Comparison of ENCODE assay signal across 23 cellular contexts in genomic region chr16:49953090-49953489, GRCh38.
DNase-seq lines count a peak whose midpoint lies in the region; ATAC-seq, FAIRE-seq and TF ChIP-seq lines count a peak whose summit lies in the region.
"Had no signal": no experiment of that assay in that cellular context is flagged by ENCODE, and none has a peak within 500 bp of the region (broad histone marks: within the 10 kb centered on the region; RNA-seq: fewer than 3 reads in every experiment).

No MANE protein-coding gene starts in this region.

- ATAC-seq in A549 (no peak), K562 (no peak), upper lobe of left lung (ENCODE audit: low FRiP score in 2 of 2) (no peak), GM19467 (IDR thresholded peaks at IDR 0.05; ENCODE audit: unreplicated experiment) (no peak), GM19328 (IDR thresholded peaks at IDR 0.05; ENCODE audit: unreplicated experiment) (no peak), GM18502 (IDR thresholded peaks at IDR 0.05; ENCODE audit: poor library complexity, unreplicated experiment) (no peak)

- no peaks in the 10 kb centered on the region for H3K9me1 ChIP-seq in K562 (ENCODE audit: control insufficient read depth, insufficient read depth, low read length)

- TF ChIP-seq RAD21 in A549 (conservative IDR thresholded peaks at IDR 0.05 in 1 of 2, IDR thresholded peaks at IDR 0.05 in 1 of 2), result no peak
- no peak for TF ChIP-seq RAD21 in K562 (CRISPR knock-in tag; conservative IDR thresholded peaks at IDR 0.05 in 1 of 2, IDR thresholded peaks at IDR 0.05 in 1 of 2)

- FAIRE-seq in A549 (lab: Jason Lieb, UNC) (peak; percentile 67), K562 (lab: Jason Lieb, UNC) (no peak)
- FAIRE-seq: A204.1, D721Med, G401.6, GM12891, GM19239 had no signal

- H3K4me3 ChIP-seq in A549, result no peak overlapping the region
- no peak overlapping the region for H3K4me3 ChIP-seq in A673 (ENCODE audit: low read depth, low read length, poor library complexity, severe bottlenecking)
- H3K4me3 ChIP-seq in K562, result no peak overlapping the region
- no peak overlapping the region for H3K4me3 ChIP-seq in osteoblast (ENCODE audit: insufficient read depth, low read length)
- no peak overlapping the region for H3K4me3 ChIP-seq in upper lobe of left lung
- H3K4me3 ChIP-seq: BLaER1 had no signal

- H3K27ac ChIP-seq in A549, result no peak overlapping the region
- H3K27ac ChIP-seq in A673 (ENCODE audit: low read depth, low read length, poor library complexity, severe bottlenecking), result no peak overlapping the region
- H3K27ac ChIP-seq in K562 (ENCODE audit: extremely low read depth, low read depth, low read length), result no peak overlapping the region
- H3K27ac ChIP-seq in osteoblast (ENCODE audit: low read depth, low read length), result no peak overlapping the region
- no peak overlapping the region for H3K27ac ChIP-seq in upper lobe of left lung
- H3K27ac ChIP-seq: BLaER1 had no signal

- H3K79me2 ChIP-seq in K562 (ENCODE audit: control insufficient read depth, insufficient read depth, low read length) (no peaks in the 10 kb centered on the region), osteoblast (ENCODE audit: insufficient read depth, low read length) (no peaks in the 10 kb centered on the region)

- no peaks in the 10 kb centered on the region for H4K20me1 ChIP-seq in K562 (replicated peaks; ENCODE audit: control insufficient read depth, insufficient read depth, low read length)
- no peaks in the 10 kb centered on the region for H4K20me1 ChIP-seq in osteoblast (ENCODE audit: insufficient read depth, low read length)
- H4K20me1 ChIP-seq: BLaER1 had no signal

- in situ Hi-C loops in K562 (cut with MboI), result no loop called here

- TF ChIP-seq POLR2A in A549 (IDR thresholded peaks at IDR 0.05; ENCODE audit: low read length) (no peak), K562 (conservative IDR thresholded peaks at IDR 0.05) (no peak), upper lobe of left lung (IDR thresholded peaks at IDR 0.05) (no peak)

- TF ChIP-seq EP300 in A549 (IDR thresholded peaks at IDR 0.05) (no peak), K562 (IDR thresholded peaks at IDR 0.05; ENCODE audit: low read length) (no peak), upper lobe of left lung (IDR thresholded peaks at IDR 0.05) (no peak)

- intact Hi-C loops in A673 (cut with micrococcal nuclease; ENCODE audit: unreplicated experiment), result no loop called here
- intact Hi-C loops in K562 (cut with micrococcal nuclease), result no loop called here

- no peak overlapping the region for H3K4me2 ChIP-seq in A549
- H3K4me2 ChIP-seq in K562 (ENCODE audit: insufficient read depth, low read length), result no peak overlapping the region
- no peak overlapping the region for H3K4me2 ChIP-seq in osteoblast (ENCODE audit: insufficient read depth, low read length)
- H3K4me2 ChIP-seq: BLaER1 had no signal

- CTCF ChIA-PET in A549 (lab: Yijun Ruan, JAX), result no interaction called here
- CTCF ChIA-PET in A673 (lab: Charles Lee), result no interaction called here
- CTCF ChIA-PET in K562 (lab: Yijun Ruan, JAX; ENCODE audit: low intra/inter-chr PET ratio), result no interaction called here

- TF ChIP-seq CTCF in A549 (IDR thresholded peaks at IDR 0.05) (no peak), A673 (conservative IDR thresholded peaks at IDR 0.05; ENCODE audit: low read depth, low read length) (no peak), K562 (IDR thresholded peaks at IDR 0.05 in 2 of 3, conservative IDR thresholded peaks at IDR 0.05 in 1 of 3; ENCODE audit: insufficient read depth in 2 of 3, low read depth in 1 of 3, low read length in 3 of 3) (no peak), osteoblast (IDR thresholded peaks at IDR 0.05; ENCODE audit: extremely low read depth, low read depth, low read length) (no peak), upper lobe of left lung (IDR thresholded peaks at IDR 0.05) (no peak)

- DNase-seq in A549 (ENCODE audit: low read depth in 1 of 2, low spot score in 1 of 2) (no peak), A673 (ENCODE audit: low spot score) (peak; percentile 36), K562 (ENCODE audit: extremely low read depth in 1 of 4, low spot score in 3 of 4) (no peak), osteoblast (ENCODE audit: insufficient read length, low spot score, missing footprints) (peak; percentile 21), upper lobe of left lung (no peak)
- DNase-seq: BE2C; C1 segment of cervical spinal cord; Caco-2; Calu3; CD4-positive, alpha-beta memory T cell; CD4-positive, CD25-positive, alpha-beta regulatory T cell; CD8-positive, alpha-beta memory T cell; DMS79 treated with DMSO at 0.1 percent for 48 hours; GF-D8 had no signal

- H3K9me3 ChIP-seq in A549 (0 out of 3 replicates have a peak, but pooled peaks cover 2% of the 10 kb centered on the region), A673 (ENCODE audit: low read depth, low read length, poor library complexity, severe bottlenecking) (no peaks in the 10 kb centered on the region), K562 (replicated peaks; ENCODE audit: control insufficient read depth, insufficient read depth, low read depth, low read length) (no peaks in the 10 kb centered on the region), osteoblast (ENCODE audit: low read depth, low read length) (no peaks in the 10 kb centered on the region), upper lobe of left lung (no peaks in the 10 kb centered on the region)
- H3K9me3 ChIP-seq: BE2C, BLaER1 had no signal

- H3K9ac ChIP-seq in K562 (ENCODE audit: insufficient read depth in 1 of 2, low read depth in 2 of 2, low read length in 2 of 2), result no peak overlapping the region
- H3K9ac ChIP-seq: BLaER1 had no signal

- 8% methylated on average over 2 of the region's 2 CpGs for WGBS in A549 (ENCODE audit: missing lambda C conversion rate)
- WGBS in K562 (ENCODE audit: insufficient coverage, low coverage, missing lambda C conversion rate), result 5% methylated on average over 2 of the region's 2 CpGs
- WGBS in upper lobe of left lung, 2 donors, result 32 to 56% methylated on average over 2 of the region's 2 CpGs

- H3K27me3 ChIP-seq in A673 (replicated peaks; ENCODE audit: insufficient read depth, low read depth, low read length, poor library complexity) (no peaks in the 10 kb centered on the region), K562 (ENCODE audit: control insufficient read depth in 2 of 2, insufficient read depth in 2 of 2, low read length in 2 of 2) (peaks cover 14 to 49% of the 10 kb centered on the region in 2 experiments), osteoblast (ENCODE audit: insufficient read depth, low read length) (peaks cover 3% of the 10 kb centered on the region), upper lobe of left lung (no peaks in the 10 kb centered on the region)
- H3K27me3 ChIP-seq: BE2C, BLaER1 had no signal

- H3K36me3 ChIP-seq in A673 (ENCODE audit: insufficient read depth, low read length, poor library complexity, severe bottlenecking), result no peaks in the 10 kb centered on the region
- H3K36me3 ChIP-seq in K562 (ENCODE audit: control insufficient read depth, insufficient read depth, low read length), result no peaks in the 10 kb centered on the region
- H3K36me3 ChIP-seq in osteoblast (ENCODE audit: insufficient read depth, low read length), result no peaks in the 10 kb centered on the region
- no peaks in the 10 kb centered on the region for H3K36me3 ChIP-seq in upper lobe of left lung
- H3K36me3 ChIP-seq: BE2C, BLaER1 had no signal

- no TSS peak for BruUV-seq in A673 (replicated peaks; lab: Mats Ljungman, UMichigan)
- no TSS peak for BruUV-seq in K562 (replicated peaks; lab: Mats Ljungman, UMichigan)

- H2AFZ ChIP-seq in K562 (ENCODE audit: low read depth, low read length) (no peak overlapping the region), osteoblast (ENCODE audit: low read length) (no peak overlapping the region)

- H3K4me1 ChIP-seq in A549, result peaks cover 5% of the 10 kb centered on the region; the same call in 1 of the 3 replicates
- H3K4me1 ChIP-seq in A673 (ENCODE audit: insufficient read depth, low read length, poor library complexity, severe bottlenecking), result no peaks in the 10 kb centered on the region
- H3K4me1 ChIP-seq in K562 (replicated peaks in 1 of 2; ENCODE audit: control insufficient read depth in 2 of 2, insufficient read depth in 2 of 2, low read length in 2 of 2), result no peaks in the 10 kb centered on the region; a peak in 1 of 5 replicates
- no peaks in the 10 kb centered on the region for H3K4me1 ChIP-seq in osteoblast (ENCODE audit: insufficient read depth, low read length)
- H3K4me1 ChIP-seq in upper lobe of left lung, result peaks cover 0 to 6% (median 1%) of the 10 kb centered on the region in 4 donors

- POLR2A ChIA-PET in A549 (lab: Yijun Ruan, JAX), result no interaction called here
- POLR2A ChIA-PET in A673 (lab: Charles Lee; ENCODE audit: low non-redundant PET), result no interaction called here
- POLR2A ChIA-PET in K562 (lab: Yijun Ruan, JAX), result no interaction called here

TF ChIP-seq in A549, 52 proteins besides CTCF, POLR2A, EP300 and RAD21:
- TF ChIP-seq RNF2 (IDR thresholded peaks at IDR 0.05; ENCODE audit: borderline replicate concordance, low read depth) (0 out of 2 replicates have a peak, but pooled peaks have one; percentile 58), FOXS1 (CRISPR knock-in tag; IDR thresholded peaks at IDR 0.05) (no peak), CBX8 (IDR thresholded peaks at IDR 0.05) (0 out of 2 replicates have a peak, but pooled peaks have one; percentile 66)

TF ChIP-seq in K562, 482 proteins besides CTCF, POLR2A, EP300 and RAD21:
- TF ChIP-seq ZNF512 (tag; IDR thresholded peaks at IDR 0.05) (peak; percentile 77), GABPA (tag; conservative IDR thresholded peaks at IDR 0.05; ENCODE audit: low read depth) (no peak)

Comparison
In these comparisons a context has a peak if more than half of its experiments do, and no peak if none do; other contexts are left out.
1. DNase-seq: peak in A673 (single experiment) and osteoblast (single experiment); none in A549 (0 of 2), K562 (0 of 4) and upper lobe of left lung (0 of 2).
2. Of the 35 proteins assayed by ChIP-seq in both K562 and A549: peak only in K562: none; only in A549: CBX8 and RNF2; in both: none; in neither: 33.